In the genomic region with DNA sequence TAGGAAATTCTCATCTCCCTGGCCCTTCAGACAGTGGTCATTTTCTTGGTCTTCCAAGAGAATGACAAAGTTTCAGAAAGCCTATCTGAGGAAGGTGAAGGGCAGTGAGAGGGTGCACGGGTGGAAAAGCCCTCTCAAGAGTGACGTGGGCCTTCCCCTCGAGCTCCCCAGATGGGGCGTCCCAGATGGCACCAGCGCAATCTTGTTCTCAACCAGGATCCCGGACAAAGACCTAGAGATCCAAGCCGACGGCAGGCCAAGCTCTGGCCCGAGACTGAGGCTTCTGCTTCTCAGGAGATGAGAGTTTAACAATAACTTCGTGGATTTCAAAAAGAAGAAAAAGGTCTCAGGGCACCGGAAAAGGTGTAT, we compare ENCODE assay signal across 8 cellular contexts. TPM values are rescaled to one million over a fixed set of nuclear protein-coding genes. Genes with fewer than 3 reads are reported as not detected.
DNase-seq lines count a peak whose midpoint lies in the region; ATAC-seq and TF ChIP-seq lines count a peak whose summit lies in the region.

No MANE protein-coding gene starts in this region.

- peaks cover 17% of the 10 kb centered on the region for H3K36me3 Mint-ChIP-seq in CD4-positive, CD25-positive, alpha-beta regulatory T cell
- peaks cover 29% of the 10 kb centered on the region for H3K36me3 Mint-ChIP-seq in natural killer cell

- TF ChIP-seq CTCF in dorsolateral prefrontal cortex (IDR thresholded peaks at IDR 0.05 in 54 of 56, conservative IDR thresholded peaks at IDR 0.05 in 2 of 56; ENCODE audit: low read depth in 1 of 56, partially characterized antibody in 56 of 56) (no peak), natural killer cell (IDR thresholded peaks at IDR 0.05) (no peak)

- peak overlapping the region; percentile 97 for H3K27ac ChIP-seq in CD4-positive, CD25-positive, alpha-beta regulatory T cell (ENCODE audit: insufficient read depth, low read length, poor library complexity, severe bottlenecking)
- H3K27ac ChIP-seq in KOPT-K1 (ENCODE audit: low read depth, low read length, poor library complexity, severe bottlenecking), result peak overlapping the region; percentile 82
- peak overlapping the region in 58 of 59 donors; percentile 88 to 100 (median 98) for H3K27ac ChIP-seq in dorsolateral prefrontal cortex

- no peak for ATAC-seq in CD4-positive, CD25-positive, alpha-beta regulatory T cell (ENCODE audit: low read depth in 2 of 2)
- ATAC-seq in natural killer cell (no peak), HG02678 (IDR thresholded peaks at IDR 0.05; ENCODE audit: unreplicated experiment) (no peak), HG03196 (IDR thresholded peaks at IDR 0.05; ENCODE audit: unreplicated experiment) (no peak), GM18868 (IDR thresholded peaks at IDR 0.05; ENCODE audit: unreplicated experiment) (no peak)

- peaks cover 33% of the 10 kb centered on the region for H3K27me3 ChIP-seq in CD4-positive, CD25-positive, alpha-beta regulatory T cell (ENCODE audit: control insufficient read depth, insufficient read depth, low read length)
- peaks cover 0 to 5% (median 0%) of the 10 kb centered on the region in 45 donors for H3K27me3 ChIP-seq in dorsolateral prefrontal cortex

- H3K9me3 ChIP-seq in CD4-positive, CD25-positive, alpha-beta regulatory T cell (ENCODE audit: control insufficient read depth in 2 of 2, low read length in 2 of 2), result peaks cover 19 to 20% of the 10 kb centered on the region in 2 experiments
- peaks cover 31% of the 10 kb centered on the region for H3K9me3 ChIP-seq in KOPT-K1 (ENCODE audit: insufficient read depth, low read length, poor library complexity, severe bottlenecking)

- no peak for DNase-seq in CD4-positive, CD25-positive, alpha-beta regulatory T cell
- DNase-seq in dorsolateral prefrontal cortex (peak in 4 of 10 donors; percentile 20 to 51 (median 41)), natural killer cell (no peak), CD1c-positive myeloid dendritic cell (ENCODE audit: extremely low spot score) (no peak)

- H3K27ac Mint-ChIP-seq in CD4-positive, CD25-positive, alpha-beta regulatory T cell, result peak overlapping the region; percentile 95 to 99 (median 99)
- peak overlapping the region; percentile 97 for H3K27ac Mint-ChIP-seq in natural killer cell

- peak overlapping the region; percentile 96 to 100 (median 98) for H3K4me3 Mint-ChIP-seq in CD4-positive, CD25-positive, alpha-beta regulatory T cell
- H3K4me3 Mint-ChIP-seq in natural killer cell, result peak overlapping the region; percentile 98

- H3K36me3 ChIP-seq in CD4-positive, CD25-positive, alpha-beta regulatory T cell (ENCODE audit: control insufficient read depth, insufficient read depth, low read length), result peaks cover 5% of the 10 kb centered on the region
- H3K36me3 ChIP-seq in KOPT-K1 (ENCODE audit: insufficient read depth, low read length), result peaks cover 9% of the 10 kb centered on the region; the same call in 1 of the 2 replicates

- peaks cover 0 to 16% (median 9%) of the 10 kb centered on the region in 7 donors for H3K9me3 Mint-ChIP-seq in CD4-positive, CD25-positive, alpha-beta regulatory T cell
- H3K9me3 Mint-ChIP-seq in natural killer cell, result peaks cover 4 to 7% of the 10 kb centered on the region in 2 donors

- H3K4me1 ChIP-seq in CD4-positive, CD25-positive, alpha-beta regulatory T cell (ENCODE audit: control insufficient read depth, insufficient read depth, low read length, poor library complexity, severe bottlenecking), result peaks cover 17% of the 10 kb centered on the region

- peaks cover 22% of the 10 kb centered on the region for H3K27me3 Mint-ChIP-seq in CD4-positive, CD25-positive, alpha-beta regulatory T cell
- H3K27me3 Mint-ChIP-seq in natural killer cell (ENCODE audit: low read depth in 2 of 2), result peaks cover 27 to 41% of the 10 kb centered on the region in 2 donors

- peaks cover 5 to 36% (median 21%) of the 10 kb centered on the region in 4 donors for H3K4me1 Mint-ChIP-seq in CD4-positive, CD25-positive, alpha-beta regulatory T cell
- peaks cover 24 to 32% of the 10 kb centered on the region in 2 donors for H3K4me1 Mint-ChIP-seq in natural killer cell

- peak overlapping the region; percentile 91 for H3K4me3 ChIP-seq in CD4-positive, CD25-positive, alpha-beta regulatory T cell (ENCODE audit: low read depth, low read length)
- H3K4me3 ChIP-seq in dorsolateral prefrontal cortex, result peak overlapping the region; percentile 65 to 99 (median 90)

- intact Hi-C loops in dorsolateral prefrontal cortex (cut with DNase I) (loop anchor here (5.0 to 10.0 kb wide), 3 partner anchors 150 to 603 kb away; a partner anchor contains a TSS), natural killer cell (cut with micrococcal nuclease) (loop anchor here (10.0 kb wide), 1 partner anchor 1767 kb away; a partner anchor contains a TSS)

RNA-seq across cellular contexts. Expression of a gene that starts 0.8 kb away (rescaled TPM):
- total RNA-seq in CD4-positive, CD25-positive, alpha-beta regulatory T cell, result 7.2 TPM
- 10 to 100 TPM in 2 of 4 donors, 1 to 10 TPM in 2; 7.5 to 11.1 (median 9.4) TPM for polyA plus RNA-seq in CD4-positive, CD25-positive, alpha-beta regulatory T cell
- 10 to 100 TPM; 14.6 to 30.7 (median 23.0) TPM for total RNA-seq in dorsolateral prefrontal cortex
- total RNA-seq in natural killer cell, result 1 to 10 TPM; 5.2 to 9.6 (median 9.3) TPM
